9 cellular contexts compared by ENCODE assay signal in the genomic region with DNA sequence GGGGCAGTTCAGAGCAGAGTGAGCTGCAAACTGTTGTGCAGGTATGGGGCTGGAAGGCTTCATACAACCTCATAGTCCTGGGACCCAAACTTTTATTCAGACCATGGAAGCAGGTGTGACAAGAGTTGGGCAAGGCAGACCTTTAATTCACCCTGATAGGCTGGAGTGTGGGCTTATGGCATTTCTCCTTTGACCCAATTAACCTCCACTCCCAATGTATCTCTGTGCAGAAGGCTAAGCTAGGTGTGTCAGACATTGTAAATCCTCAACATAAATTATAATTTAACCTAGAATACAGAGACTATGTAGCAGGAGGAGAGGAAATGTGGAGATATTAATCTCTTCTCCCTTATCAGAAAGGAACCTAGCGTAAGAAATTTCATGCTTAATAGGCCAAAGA. TPM values are rescaled to one million over a fixed set of nuclear protein-coding genes. Genes with fewer than 3 reads are reported as not detected.
"Had no signal": no experiment of that assay in that cellular context is flagged by ENCODE, and none has a peak within 500 bp of the region (broad histone marks: within the 10 kb centered on the region; RNA-seq: fewer than 3 reads in every experiment).

No MANE protein-coding gene starts in this region.

- H3K4me3 ChIP-seq: GM12878 had no signal

- DNase-seq: GDM1, GF-D8 had no signal

- FAIRE-seq: G401.6, GM12878, GM12891, GM12892, GM18507, GM19239 had no signal

- ATAC-seq: GM12878 had no signal

RNA-seq across cellular contexts. Expression of gene OR10H2, which starts 12.2 kb away (rescaled TPM):
- total RNA-seq: G401, GM12878 had no signal
- polyA plus RNA-seq: GM12878 had no signal

RNA-seq across cellular contexts. Expression of gene OR10H3, which starts 22.1 kb away (rescaled TPM):
- total RNA-seq: G401, GM12878 had no signal
- polyA plus RNA-seq: GM12878 had no signal

RNA-seq across cellular contexts. Expression of gene CYP4F12, which starts 42.8 kb away (rescaled TPM):
- total RNA-seq: GM12878 had no signal
